Comparison of ENCODE assay signal across 1 cellular context in genomic region chr1:201970334-201971159, GRCh38.
TF ChIP-seq lines count a peak whose summit lies in the region.

No MANE protein-coding gene starts in this region.

TF ChIP-seq in HCT116, 20 proteins besides CTCF, POLR2A, EP300 and RAD21:
- TF ChIP-seq FOSL1 (IDR thresholded peaks at IDR 0.05; ENCODE audit: low read depth) (no peak), ATF3 (IDR thresholded peaks at IDR 0.05) (no peak), ZBTB33 (IDR thresholded peaks at IDR 0.05; ENCODE audit: extremely low read depth, insufficient replicate concordance, low read length) (no peak), SRF (IDR thresholded peaks at IDR 0.05; ENCODE audit: low read depth) (no peak), EGR1 (IDR thresholded peaks at IDR 0.05; ENCODE audit: low read depth) (no peak), SP1 (IDR thresholded peaks at IDR 0.05; ENCODE audit: low read depth) (no peak), CEBPB (IDR thresholded peaks at IDR 0.05; ENCODE audit: low read depth) (no peak)
